ENCODE assay signal across 7 cellular contexts in the genomic region with DNA sequence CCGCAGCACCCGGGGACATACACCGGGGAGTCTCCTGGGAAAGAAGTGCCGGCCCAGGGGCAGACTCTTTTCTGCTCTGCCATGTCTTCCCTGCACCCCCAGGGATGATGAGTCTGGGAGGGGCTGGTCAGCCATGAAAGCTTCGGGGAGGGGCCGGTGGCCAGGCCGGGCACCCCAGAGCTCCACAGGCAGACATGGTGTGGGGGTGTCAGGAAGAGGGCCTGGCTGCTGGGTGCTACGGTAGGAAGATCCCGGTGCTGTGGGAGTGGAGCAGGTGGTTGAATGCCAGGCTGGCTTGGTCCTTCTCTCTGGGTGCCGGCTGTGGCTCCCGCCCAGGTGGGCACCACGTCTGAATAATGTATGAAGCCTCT. TPM values are rescaled to one million over a fixed set of nuclear protein-coding genes. Genes with fewer than 3 reads are reported as not detected.
DNase-seq lines count a peak whose midpoint lies in the region; ATAC-seq and TF ChIP-seq lines count a peak whose summit lies in the region.
"Had no signal": no experiment of that assay in that cellular context is flagged by ENCODE, and none has a peak within 500 bp of the region (broad histone marks: within the 10 kb centered on the region; RNA-seq: fewer than 3 reads in every experiment).

No MANE protein-coding gene starts in this region.

- H3K27ac Mint-ChIP-seq in activated naive CD4-positive, alpha-beta T cell treated with anti-CD3 and anti-CD28 coated beads, Interleukin-2, amount 10 ng/mL, durations not matched to agents 7 days and 5 days: peak overlapping the region; percentile 77

- H3K36me3 ChIP-seq in lower lobe of right lung: no peaks in the 10 kb centered on the region
- no peaks in the 10 kb centered on the region for H3K36me3 ChIP-seq in transverse colon

- no peaks in the 10 kb centered on the region for H3K9me3 Mint-ChIP-seq in activated naive CD4-positive, alpha-beta T cell treated with anti-CD3 and anti-CD28 coated beads, Interleukin-2, amount 10 ng/mL, durations not matched to agents 7 days and 5 days

- ATAC-seq in lower lobe of right lung: peak in 1 of 2 donors; percentile 9
- ATAC-seq in HG02642 (IDR thresholded peaks at IDR 0.05; ENCODE audit: poor library complexity, unreplicated experiment): no peak

- H3K4me1 Mint-ChIP-seq in activated naive CD4-positive, alpha-beta T cell treated with anti-CD3 and anti-CD28 coated beads, Interleukin-2, amount 10 ng/mL, durations not matched to agents 7 days and 5 days: peaks cover 42% of the 10 kb centered on the region

- peaks cover 15% of the 10 kb centered on the region for H3K36me3 Mint-ChIP-seq in activated naive CD4-positive, alpha-beta T cell treated with anti-CD3 and anti-CD28 coated beads, Interleukin-2, amount 10 ng/mL, durations not matched to agents 7 days and 5 days

- peaks cover 18% of the 10 kb centered on the region for H3K4me1 ChIP-seq in lower lobe of right lung
- H3K4me1 ChIP-seq in transverse colon: peaks cover 2 to 36% (median 16%) of the 10 kb centered on the region in 4 donors

- no peak for TF ChIP-seq EP300 in transverse colon (IDR thresholded peaks at IDR 0.05; ENCODE audit: low read depth)

- WGBS in transverse colon (ENCODE audit: low coverage in 1 of 2), 2 donors: 62% methylated on average over 12 of the region's 12 CpGs; no CpG with 5 or more reads in 1 of the 2 donors

- DNase-seq in activated naive CD4-positive, alpha-beta T cell treated with anti-CD3 and anti-CD28 coated beads, Interleukin-2, amount 10 ng/mL, durations not matched to agents 7 days and 5 days: no peak
- DNase-seq in activated naive CD4-positive, alpha-beta T cell treated with anti-CD3 and anti-CD28 coated beads, Interleukin-2, amount 50 U/mL, for 16 hours: no peak
- DNase-seq in lower lobe of right lung (peak; percentile 25), transverse colon (no peak), DMS 273 treated with DMSO at 0.1 percent for 48 hours (lab: John Stamatoyannopoulos, UW) (no peak)

- H3K9me3 ChIP-seq in lower lobe of right lung (no peaks in the 10 kb centered on the region), transverse colon (no peaks in the 10 kb centered on the region)

- CTCF ChIA-PET in activated naive CD4-positive, alpha-beta T cell treated with anti-CD3 and anti-CD28 coated beads, Interleukin-2, amount 10 ng/mL, durations not matched to agents 7 days and 5 days (lab: Charles Lee): interaction anchor here (0.9 to 2.4 kb wide), 2 partner anchors 12 to 38 kb away, joined by 6 to 9 read pairs; no protein-coding TSS in a partner anchor

- H3K27me3 ChIP-seq in lower lobe of right lung (ENCODE audit: low read depth): peaks cover 29% of the 10 kb centered on the region
- H3K27me3 ChIP-seq in transverse colon: no peaks in the 10 kb centered on the region

- in situ Hi-C loops in transverse colon (cut with MboI; ENCODE audit: low pct_ligation_motif_present in 1 of 4, low pct_unique_long_range_greater_than_20kb in 1 of 4, low sequenced_read_pairs in 3 of 4): no loop called here

- H3K4me3 ChIP-seq in lower lobe of right lung (peak overlapping the region; percentile 25), transverse colon (peak overlapping the region in 3 of 4 donors; percentile 0 to 28 (median 27))

- TF ChIP-seq POLR2A in transverse colon (IDR thresholded peaks at IDR 0.05): no peak

- peak overlapping the region; percentile 18 for H3K4me3 Mint-ChIP-seq in activated naive CD4-positive, alpha-beta T cell treated with anti-CD3 and anti-CD28 coated beads, Interleukin-2, amount 10 ng/mL, durations not matched to agents 7 days and 5 days

- H3K27me3 Mint-ChIP-seq in activated naive CD4-positive, alpha-beta T cell treated with anti-CD3 and anti-CD28 coated beads, Interleukin-2, amount 10 ng/mL, durations not matched to agents 7 days and 5 days: no peaks in the 10 kb centered on the region

- intact Hi-C loops in lower lobe of right lung (cut with DNase I) (no loop called here), transverse colon (cut with DNase I; ENCODE audit: low total_unique reads) (no loop called here)

- no peak for TF ChIP-seq CTCF in lower lobe of right lung (IDR thresholded peaks at IDR 0.05)
- TF ChIP-seq CTCF in transverse colon (IDR thresholded peaks at IDR 0.05): no peak

- H3K27ac ChIP-seq in lower lobe of right lung: no peak overlapping the region
- H3K27ac ChIP-seq in transverse colon: peak overlapping the region; percentile 62 to 71 (median 70)

RNA-seq across cellular contexts. Expression of gene LSP1, which starts 17.4 kb away (rescaled TPM):
- 90.4 TPM for total RNA-seq in lower lobe of right lung
- 10 to 100 TPM; 12.3 to 69.6 (median 23.2) TPM for total RNA-seq in transverse colon

RNA-seq across cellular contexts. Expression of gene PRR33, which starts 21.4 kb away (rescaled TPM):
- total RNA-seq in lower lobe of right lung: not detected
- total RNA-seq in transverse colon: not detected
- total RNA-seq: omental fat pad had no signal

RNA-seq across cellular contexts. Expression of gene TNNI2, which starts 31.5 kb away (rescaled TPM):
- total RNA-seq in lower lobe of right lung (17.7 TPM), transverse colon (10 to 100 TPM in 1 of 4 donors, 1 to 10 TPM in 1, not detected in 2; 3.5 to 35.9 TPM)

RNA-seq across cellular contexts. Expression of gene SYT8, which starts 35.5 kb away (rescaled TPM):
- 18.5 TPM for total RNA-seq in lower lobe of right lung
- 1 to 10 TPM in 2 of 4 donors, not detected in 2; 1.4 to 4.1 TPM for total RNA-seq in transverse colon
- total RNA-seq: omental fat pad had no signal

RNA-seq across cellular contexts. Expression of gene TNNT3, which starts 49.2 kb away (rescaled TPM):
- total RNA-seq in lower lobe of right lung (4.7 TPM), transverse colon (1 to 10 TPM in 2 of 4 donors, not detected in 2; 1.9 to 3.3 TPM)
